ENCODE assay signal across 10 cellular contexts in genomic region chr16:27177031-27177774, GRCh38.
DNase-seq lines count a peak whose midpoint lies in the region; ATAC-seq lines count a peak whose summit lies in the region.
"Had no signal": no experiment of that assay in that cellular context is flagged by ENCODE, and none has a peak within 500 bp of the region (broad histone marks: within the 10 kb centered on the region; RNA-seq: fewer than 3 reads in every experiment).

No MANE protein-coding gene starts in this region.

- ATAC-seq in GM18861 (IDR thresholded peaks at IDR 0.05; ENCODE audit: unreplicated experiment): no peak
- no peak for ATAC-seq in GM18868 (IDR thresholded peaks at IDR 0.05; ENCODE audit: unreplicated experiment)
- ATAC-seq: gastroesophageal sphincter had no signal

- peak; percentile 29 to 40 for DNase-seq in stimulated activated CD4-positive, alpha-beta T cell treated with anti-CD3 and anti-CD28 coated beads, Interleukin-2, amount 100 ng/mL, for 24 hours
- DNase-seq in stimulated activated CD4-positive, alpha-beta T cell treated with anti-CD3 and anti-CD28 coated beads, Interleukin-2, amount 100 ng/mL, for 48 hours: no peak
- DNase-seq in activated CD4-positive, alpha-beta T cell treated with anti-CD3 and anti-CD28 coated beads for 48 hours: peak; percentile 68
- DNase-seq in fibroblast of gingiva (ENCODE audit: low read depth): peak; percentile 29
- peak; percentile 80 for DNase-seq in stromal cell of bone marrow (ENCODE audit: low read depth)
- DNase-seq in SIG-M5 (lab: John Stamatoyannopoulos, UW): no peak
- DNase-seq: activated effector memory CD4-positive, alpha-beta T cell treated with anti-CD3 and anti-CD28 coated beads, Interleukin-2, amount 50 U/mL, for 16 hours had no signal

Comparison
In these comparisons a context has a peak if more than half of its experiments do, and no peak if none do; other contexts are left out.
1. DNase-seq: peak in stimulated activated CD4-positive, alpha-beta T cell treated with anti-CD3 and anti-CD28 coated beads, Interleukin-2, amount 100 ng/mL, for 24 hours (2 of 2), activated CD4-positive, alpha-beta T cell treated with anti-CD3 and anti-CD28 coated beads for 48 hours (single experiment), fibroblast of gingiva (single experiment) and stromal cell of bone marrow (single experiment); none in stimulated activated CD4-positive, alpha-beta T cell treated with anti-CD3 and anti-CD28 coated beads, Interleukin-2, amount 100 ng/mL, for 48 hours (0 of 2) and SIG-M5 (single experiment).